Comparison of ENCODE assay signal across 25 cellular contexts in genomic region chr2:172223601-172224054, GRCh38.
DNase-seq lines count a peak whose midpoint lies in the region; ATAC-seq and TF ChIP-seq lines count a peak whose summit lies in the region.
"Had no signal": no experiment of that assay in that cellular context is flagged by ENCODE, and none has a peak within 500 bp of the region (broad histone marks: within the 10 kb centered on the region; RNA-seq: fewer than 3 reads in every experiment).

No MANE protein-coding gene starts in this region.

- H3K27me3 Mint-ChIP-seq in activated naive CD4-positive, alpha-beta T cell treated with anti-CD3 and anti-CD28 coated beads, Interleukin-2, amount 50 U/mL, for 24 hours = no peaks in the 10 kb centered on the region

- H4K91ac ChIP-seq in IMR-90 (ENCODE audit: insufficient read depth, low read depth, low read length) (no peak overlapping the region), trophoblast cell (ENCODE audit: low read depth, low read length) (no peak overlapping the region)

- no TSS peak for BruUV-seq in IMR-90 (replicated peaks; lab: Mats Ljungman, UMichigan)

- no peaks in the 10 kb centered on the region for H4K20me1 ChIP-seq in IMR-90 (ENCODE audit: insufficient read depth, low read length)

- WGBS in IMR-90 (ENCODE audit: extremely low coverage in 2 of 2, insufficient read length in 1 of 2), 2 experiments = no CpG with 5 or more reads among the region's 5 CpGs
- no CpG with 5 or more reads among the region's 5 CpGs for WGBS in trophoblast cell (ENCODE audit: extremely low coverage, insufficient coverage, insufficient read length)

- H2BK5ac ChIP-seq in IMR-90 (ENCODE audit: low read depth, low read length, poor library complexity, severe bottlenecking) (no peak overlapping the region), trophoblast cell (ENCODE audit: low read depth, low read length, poor library complexity) (no peak overlapping the region)

- no peak overlapping the region for H2BK120ac ChIP-seq in IMR-90 (ENCODE audit: low read depth, low read length)
- peak overlapping the region; percentile 11 for H2BK120ac ChIP-seq in trophoblast cell (ENCODE audit: insufficient read depth, low read length, poor library complexity)

- H2AFZ ChIP-seq in IMR-90 (replicated peaks; ENCODE audit: low read length, poor library complexity) (peak overlapping the region; percentile 40), trophoblast cell (ENCODE audit: insufficient read depth, low read length, poor library complexity) (peak overlapping the region; percentile 76)

- TF ChIP-seq POLR2A in IMR-90 (IDR thresholded peaks at IDR 0.05; ENCODE audit: low read depth, low read length) = no peak

- H2BK15ac ChIP-seq in IMR-90 (ENCODE audit: low read depth, low read length) = no peak overlapping the region

- H3K56ac ChIP-seq in IMR-90 (ENCODE audit: extremely low read depth, insufficient read depth, low read length) = no peak overlapping the region

- H3K4me2 ChIP-seq in IMR-90 (ENCODE audit: low read depth, low read length) (no peak overlapping the region), trophoblast cell (ENCODE audit: low read length) (no peak overlapping the region)

- H4K5ac ChIP-seq in IMR-90 (ENCODE audit: low read depth, low read length) = no peak overlapping the region

- H3K27me3 ChIP-seq in IMR-90 (ENCODE audit: control insufficient read depth, insufficient read depth, low read length) (no peaks in the 10 kb centered on the region), trophoblast cell (ENCODE audit: insufficient read depth, low read length) (no peaks in the 10 kb centered on the region)
- H3K27me3 ChIP-seq: dorsolateral prefrontal cortex, heart left ventricle, vagina had no signal

- H3K4me1 Mint-ChIP-seq in activated naive CD4-positive, alpha-beta T cell treated with anti-CD3 and anti-CD28 coated beads, Interleukin-2, amount 50 U/mL, for 24 hours = peaks cover 79% of the 10 kb centered on the region
- H3K4me1 Mint-ChIP-seq: central memory CD8-positive, alpha-beta T cell had no signal

- no peak for ATAC-seq in activated naive CD4-positive, alpha-beta T cell treated with anti-CD3 and anti-CD28 coated beads, Interleukin-2, amount 50 U/mL, for 72 hours
- ATAC-seq in IMR-90 (ENCODE audit: low read depth) = no peak
- ATAC-seq in GM18870 (IDR thresholded peaks at IDR 0.05; ENCODE audit: unreplicated experiment) = no peak
- ATAC-seq in HG03565 (IDR thresholded peaks at IDR 0.05; ENCODE audit: unreplicated experiment) = no peak
- ATAC-seq: heart left ventricle, left lobe of liver, sciatic nerve had no signal

- in situ Hi-C loops in IMR-90 (cut with MboI; ENCODE audit: low sequenced_read_pairs) = no loop called here

- no peaks in the 10 kb centered on the region for H3K9me3 Mint-ChIP-seq in activated naive CD4-positive, alpha-beta T cell treated with anti-CD3 and anti-CD28 coated beads, Interleukin-2, amount 50 U/mL, for 24 hours
- peaks cover 0 to 5% of the 10 kb centered on the region in 2 donors for H3K9me3 Mint-ChIP-seq in activated naive CD4-positive, alpha-beta T cell treated with anti-CD3 and anti-CD28 coated beads, Interleukin-2, amount 50 U/mL, for 72 hours
- H3K9me3 Mint-ChIP-seq: central memory CD8-positive, alpha-beta T cell had no signal

- TF ChIP-seq RAD21 in IMR-90 (IDR thresholded peaks at IDR 0.05; ENCODE audit: low read length) = no peak

- H2BK20ac ChIP-seq in IMR-90 (ENCODE audit: low read depth, low read length) = no peak overlapping the region; the same call in 1 of the 2 replicates

- H3K18ac ChIP-seq in IMR-90 (ENCODE audit: low read depth, low read length) (no peak overlapping the region), trophoblast cell (ENCODE audit: low read length) (peak overlapping the region; percentile 29)

- H2BK12ac ChIP-seq in trophoblast cell (ENCODE audit: low read length) = peak overlapping the region; percentile 34

- H3K14ac ChIP-seq in IMR-90 (replicated peaks; ENCODE audit: low read depth, low read length) = no peak overlapping the region
- no peak overlapping the region for H3K14ac ChIP-seq in trophoblast cell (ENCODE audit: low read length)

- H3K27ac ChIP-seq in IMR-90 (ENCODE audit: insufficient read depth, low read length) = no peak overlapping the region
- H3K27ac ChIP-seq in trophoblast cell (ENCODE audit: low read depth, low read length) = no peak overlapping the region
- H3K27ac ChIP-seq: C4-2B, dorsolateral prefrontal cortex, heart left ventricle, vagina had no signal

- H3K4me3 ChIP-seq in IMR-90 (ENCODE audit: insufficient read depth, low read depth, low read length) = no peak overlapping the region
- no peak overlapping the region for H3K4me3 ChIP-seq in trophoblast cell (ENCODE audit: low read depth, low read length)
- H3K4me3 ChIP-seq: dorsolateral prefrontal cortex, heart left ventricle, vagina had no signal

- peaks cover 1% of the 10 kb centered on the region for H3K36me3 Mint-ChIP-seq in activated naive CD4-positive, alpha-beta T cell treated with anti-CD3 and anti-CD28 coated beads, Interleukin-2, amount 50 U/mL, for 24 hours
- H3K36me3 Mint-ChIP-seq in activated naive CD4-positive, alpha-beta T cell treated with anti-CD3 and anti-CD28 coated beads, Interleukin-2, amount 50 U/mL, for 72 hours = no peaks in the 10 kb centered on the region

- POLR2A ChIA-PET in IMR-90 (lab: Charles Lee; ENCODE audit: unreplicated experiment) = no interaction called here

- no peaks in the 10 kb centered on the region for H3K79me1 ChIP-seq in IMR-90 (ENCODE audit: low read depth in 1 of 2, low read length in 2 of 2)
- no peaks in the 10 kb centered on the region for H3K79me1 ChIP-seq in trophoblast cell (ENCODE audit: low read length)

- no peak overlapping the region for H3K9ac ChIP-seq in IMR-90 (ENCODE audit: low read depth, low read length)
- H3K9ac ChIP-seq in trophoblast cell (ENCODE audit: low read length) = no peak overlapping the region

- no peak overlapping the region for H4K8ac ChIP-seq in IMR-90 (ENCODE audit: low read depth in 2 of 2, low read length in 2 of 2)
- H4K8ac ChIP-seq in trophoblast cell (ENCODE audit: low read depth, low read length) = peak overlapping the region; percentile 48

- intact Hi-C loops in IMR-90 (cut with micrococcal nuclease) = no loop called here

- CTCF ChIA-PET in IMR-90 (lab: Yijun Ruan, JAX) = no interaction called here

- no peak overlapping the region for H2AK9ac ChIP-seq in IMR-90 (replicated peaks; ENCODE audit: low read depth, low read length, poor library complexity)

- H3K9me1 ChIP-seq in IMR-90 (ENCODE audit: insufficient read depth, low read length) = no peaks in the 10 kb centered on the region

- H3K4me1 ChIP-seq in IMR-90 (ENCODE audit: control insufficient read depth, insufficient read depth, low read length) (peaks cover 5% of the 10 kb centered on the region; the same call in 1 of the 2 replicates), trophoblast cell (ENCODE audit: control insufficient read depth in 1 of 2, insufficient read depth in 2 of 2, low read length in 2 of 2) (peaks cover 7% of the 10 kb centered on the region in 2 experiments)

- no peak overlapping the region for H3K23ac ChIP-seq in IMR-90 (ENCODE audit: low read depth, low read length)
- no peak overlapping the region for H3K23ac ChIP-seq in trophoblast cell (ENCODE audit: low read length)

- no peak overlapping the region for H4K12ac ChIP-seq in trophoblast cell (ENCODE audit: low read depth, low read length)

- DNase-seq in activated naive CD4-positive, alpha-beta T cell treated with anti-CD3 and anti-CD28 coated beads, Interleukin-2, amount 50 U/mL, for 72 hours (ENCODE audit: low spot score in 2 of 2) = no peak
- no peak for DNase-seq in IMR-90
- peak; percentile 24 for DNase-seq in central memory CD4-positive, alpha-beta T cell
- DNase-seq in trophoblast cell = peak; percentile 39 to 58
- no peak for DNase-seq in stimulated activated CD4-positive, alpha-beta T cell treated with anti-CD3 and anti-CD28 coated beads, Interleukin-4, amount 100 ng/mL, for 4 hours
- DNase-seq: activated CD8-positive, alpha-beta memory T cell treated with anti-CD3 and anti-CD28 coated beads, Interleukin-2, amount 50 U/mL, for 4 hours; aorta; dorsolateral prefrontal cortex; heart left ventricle; KBM-7; midbrain; NCI-H187 treated with DMSO at 0.1 percent for 48 hours; NCI-H82; posterior cingulate gyrus; SHP77 treated with DMSO at 0.1 percent for 48 hours; stimulated activated CD4-positive, alpha-beta T cell treated with anti-CD3 and anti-CD28 coated beads, Interleukin-15, amount 100 ng/mL, for 24 hours; stimulated activated CD8-positive, alpha-beta memory T cell treated with anti-CD3 and anti-CD28 coated beads, Interleukin-4, amount 100 ng/mL, for 48 hours had no signal

- no peak for TF ChIP-seq CTCF in IMR-90 (conservative IDR thresholded peaks at IDR 0.05; ENCODE audit: low read depth, low read length)

- H3K36me3 ChIP-seq in IMR-90 (ENCODE audit: control insufficient read depth, insufficient read depth, low read length) = no peaks in the 10 kb centered on the region
- no peaks in the 10 kb centered on the region for H3K36me3 ChIP-seq in trophoblast cell (ENCODE audit: control insufficient read depth in 1 of 2, insufficient read depth in 2 of 2, low read length in 2 of 2)
- H3K36me3 ChIP-seq: heart left ventricle, vagina had no signal

- H2AK5ac ChIP-seq in IMR-90 (ENCODE audit: low read depth, low read length) = no peak overlapping the region
- H2AK5ac ChIP-seq in trophoblast cell (ENCODE audit: low read length) = no peak overlapping the region

- H3K4ac ChIP-seq in IMR-90 (ENCODE audit: low read depth, low read length) (no peak overlapping the region), trophoblast cell (ENCODE audit: low read depth, low read length) (no peak overlapping the region)

- dilution Hi-C loops in IMR-90 (cut with HindIII; ENCODE audit: low sequenced_read_pairs, unreplicated experiment) = no loop called here

- no peaks in the 10 kb centered on the region for H3K79me2 ChIP-seq in trophoblast cell (ENCODE audit: control insufficient read depth, insufficient read depth, low read length, poor library complexity)

- peak overlapping the region; percentile 12 for H3K27ac Mint-ChIP-seq in activated naive CD4-positive, alpha-beta T cell treated with anti-CD3 and anti-CD28 coated beads, Interleukin-2, amount 50 U/mL, for 24 hours
- no peak overlapping the region for H3K27ac Mint-ChIP-seq in activated naive CD4-positive, alpha-beta T cell treated with anti-CD3 and anti-CD28 coated beads, Interleukin-2, amount 50 U/mL, for 72 hours

- H3K4me3 Mint-ChIP-seq in activated naive CD4-positive, alpha-beta T cell treated with anti-CD3 and anti-CD28 coated beads, Interleukin-2, amount 50 U/mL, for 24 hours = no peak overlapping the region
- H3K4me3 Mint-ChIP-seq: central memory CD8-positive, alpha-beta T cell had no signal

- H3K9me3 ChIP-seq in IMR-90 (ENCODE audit: control insufficient read depth, insufficient read depth, low read length) (no peaks in the 10 kb centered on the region), trophoblast cell (ENCODE audit: insufficient read depth, low read depth, low read length) (no peaks in the 10 kb centered on the region)
- H3K9me3 ChIP-seq: heart left ventricle, vagina had no signal

TF ChIP-seq in IMR-90, 13 proteins besides CTCF, POLR2A, EP300 and RAD21 (continues in another document):
- no peak for TF ChIP-seq RFX5 (IDR thresholded peaks at IDR 0.05; ENCODE audit: low read depth, low read length)
- no peak for TF ChIP-seq MXI1 (IDR thresholded peaks at IDR 0.05; ENCODE audit: borderline replicate concordance, low read depth, low read length)
- no peak for TF ChIP-seq CEBPB (IDR thresholded peaks at IDR 0.05; ENCODE audit: low read depth, low read length)

Comparison
In these comparisons a context has a peak if more than half of its experiments do, and no peak if none do; other contexts are left out.
1. DNase-seq: peak in central memory CD4-positive, alpha-beta T cell (single experiment) and trophoblast cell (2 of 2); none in activated naive CD4-positive, alpha-beta T cell treated with anti-CD3 and anti-CD28 coated beads, Interleukin-2, amount 50 U/mL, for 72 hours (0 of 2), IMR-90 (single experiment) and stimulated activated CD4-positive, alpha-beta T cell treated with anti-CD3 and anti-CD28 coated beads, Interleukin-4, amount 100 ng/mL, for 4 hours (0 of 2).